ENCODE assay signal across 1 cellular context in the genomic region with DNA sequence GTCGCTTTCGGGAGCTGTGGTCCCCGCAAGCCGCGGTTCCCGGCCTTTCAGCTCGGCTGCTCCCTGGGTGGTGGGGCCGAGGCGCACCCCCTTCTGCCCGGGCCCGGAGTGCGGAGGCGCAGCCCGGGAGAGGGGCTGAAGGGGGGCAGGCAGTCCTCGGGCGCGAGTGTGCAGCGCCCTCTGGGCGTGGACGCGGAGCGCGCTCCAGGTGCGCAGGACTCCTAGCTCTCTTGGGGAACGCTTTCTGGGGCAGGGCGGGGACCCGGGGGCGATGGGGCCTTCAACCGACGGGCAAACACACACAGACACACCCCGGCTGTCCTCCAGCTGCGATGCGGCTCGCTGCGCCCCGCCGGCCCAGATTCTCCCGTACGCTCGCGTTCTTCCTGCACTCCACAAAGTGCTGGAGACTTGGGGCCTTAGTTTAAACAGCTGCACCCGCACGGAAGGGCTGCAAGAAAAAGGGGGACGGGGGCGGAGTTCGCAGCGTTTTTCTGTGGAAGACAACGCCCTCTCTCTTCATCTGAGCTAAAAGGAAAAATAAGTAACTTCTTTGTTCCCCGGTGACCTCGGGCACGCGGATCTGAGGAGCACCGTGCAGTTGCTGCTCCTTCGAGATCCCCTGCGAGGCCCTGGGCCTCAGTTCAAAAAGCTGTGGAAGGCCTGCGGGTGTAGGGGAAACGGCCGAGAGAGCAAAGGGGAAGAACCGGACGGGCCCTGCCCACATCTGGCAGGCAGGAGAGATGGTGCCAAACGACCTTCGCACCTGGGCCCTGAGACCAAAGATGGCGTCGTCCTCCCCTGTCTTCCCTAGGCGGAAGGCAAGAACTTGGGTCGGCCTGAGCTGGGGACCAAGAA.
TF ChIP-seq lines count a peak whose summit lies in the region.

No MANE protein-coding gene starts in this region.

TF ChIP-seq in HepG2, 621 proteins besides CTCF, POLR2A, EP300 and RAD21 (continued from another document and continues in another):
- peak; percentile 84 for TF ChIP-seq HNF4G (IDR thresholded peaks at IDR 0.05; ENCODE audit: borderline replicate concordance, low read depth, low read length)
- peak; percentile 64 for TF ChIP-seq HNF4G (CRISPR knock-in tag; IDR thresholded peaks at IDR 0.05; ENCODE audit: borderline replicate concordance, low read depth)
- TF ChIP-seq MIER2 (CRISPR knock-in tag; IDR thresholded peaks at IDR 0.05): no peak
- no peak for TF ChIP-seq FOSL1 (CRISPR knock-in tag; IDR thresholded peaks at IDR 0.05; ENCODE audit: borderline replicate concordance)
- TF ChIP-seq BORCS8-MEF2B (CRISPR knock-in tag; IDR thresholded peaks at IDR 0.05): peak; percentile 68; the same call in 1 of the 2 replicates
- TF ChIP-seq, protein P1, sequence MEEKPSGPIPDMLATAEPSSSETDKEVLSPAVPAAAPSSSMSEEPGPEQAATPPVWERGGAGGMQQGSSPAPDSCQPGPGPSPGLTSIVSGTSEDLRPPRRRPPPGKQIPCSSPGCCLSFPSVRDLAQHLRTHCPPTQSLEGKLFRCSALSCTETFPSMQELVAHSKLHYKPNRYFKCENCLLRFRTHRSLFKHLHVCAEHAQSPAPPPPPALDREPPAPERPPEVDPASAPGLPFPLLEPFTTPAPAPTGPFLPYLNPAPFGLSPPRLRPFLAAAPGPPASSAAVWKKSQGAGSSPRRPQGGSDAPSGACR (CRISPR knock-in tag; IDR thresholded peaks at IDR 0.05): peak; percentile 45; the same call in 1 of the 2 replicates
- TF ChIP-seq, protein P2, sequence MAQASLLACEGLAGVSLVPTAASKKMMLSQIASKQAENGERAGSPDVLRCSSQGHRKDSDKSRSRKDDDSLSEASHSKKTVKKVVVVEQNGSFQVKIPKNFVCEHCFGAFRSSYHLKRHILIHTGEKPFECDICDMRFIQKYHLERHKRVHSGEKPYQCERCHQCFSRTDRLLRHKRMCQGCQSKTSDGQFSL (CRISPR knock-in tag; IDR thresholded peaks at IDR 0.05): peak; percentile 74
- TF ChIP-seq NR3C1 (CRISPR knock-in tag; IDR thresholded peaks at IDR 0.05): no peak
- peak; percentile 31; the same call in 1 of the 2 replicates for TF ChIP-seq KAT7 (CRISPR knock-in tag; IDR thresholded peaks at IDR 0.05; ENCODE audit: borderline replicate concordance)
- TF ChIP-seq ZFP62 (CRISPR knock-in tag; IDR thresholded peaks at IDR 0.05): no peak
- TF ChIP-seq, protein P3, sequence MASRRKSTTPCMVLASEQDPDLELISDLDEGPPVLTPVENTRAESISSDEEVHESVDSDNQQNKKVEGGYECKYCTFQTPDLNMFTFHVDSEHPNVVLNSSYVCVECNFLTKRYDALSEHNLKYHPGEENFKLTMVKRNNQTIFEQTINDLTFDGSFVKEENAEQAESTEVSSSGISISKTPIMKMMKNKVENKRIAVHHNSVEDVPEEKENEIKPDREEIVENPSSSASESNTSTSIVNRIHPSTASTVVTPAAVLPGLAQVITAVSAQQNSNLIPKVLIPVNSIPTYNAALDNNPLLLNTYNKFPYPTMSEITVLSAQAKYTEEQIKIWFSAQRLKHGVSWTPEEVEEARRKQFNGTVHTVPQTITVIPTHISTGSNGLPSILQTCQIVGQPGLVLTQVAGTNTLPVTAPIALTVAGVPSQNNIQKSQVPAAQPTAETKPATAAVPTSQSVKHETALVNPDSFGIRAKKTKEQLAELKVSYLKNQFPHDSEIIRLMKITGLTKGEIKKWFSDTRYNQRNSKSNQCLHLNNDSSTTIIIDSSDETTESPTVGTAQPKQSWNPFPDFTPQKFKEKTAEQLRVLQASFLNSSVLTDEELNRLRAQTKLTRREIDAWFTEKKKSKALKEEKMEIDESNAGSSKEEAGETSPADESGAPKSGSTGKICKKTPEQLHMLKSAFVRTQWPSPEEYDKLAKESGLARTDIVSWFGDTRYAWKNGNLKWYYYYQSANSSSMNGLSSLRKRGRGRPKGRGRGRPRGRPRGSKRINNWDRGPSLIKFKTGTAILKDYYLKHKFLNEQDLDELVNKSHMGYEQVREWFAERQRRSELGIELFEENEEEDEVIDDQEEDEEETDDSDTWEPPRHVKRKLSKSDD (CRISPR knock-in tag; IDR thresholded peaks at IDR 0.05; ENCODE audit: low read depth): peak; percentile 58
- no peak; the same call in 1 of the 2 replicates for TF ChIP-seq ZNF431 (CRISPR knock-in tag; IDR thresholded peaks at IDR 0.05; ENCODE audit: borderline replicate concordance, low read depth)
- TF ChIP-seq ZNF672 (CRISPR knock-in tag; IDR thresholded peaks at IDR 0.05): no peak
- TF ChIP-seq ZNF83 (CRISPR knock-in tag; IDR thresholded peaks at IDR 0.05; ENCODE audit: borderline replicate concordance): no peak
- TF ChIP-seq GLI4 (CRISPR knock-in tag; IDR thresholded peaks at IDR 0.05; ENCODE audit: borderline replicate concordance): 0 out of 2 replicates have a peak, but pooled peaks have one; percentile 6
- peak; percentile 48 for TF ChIP-seq RBM22 (optimal IDR thresholded peaks at IDR 0.05; ENCODE audit: low read length)
- TF ChIP-seq FOXJ3 (CRISPR knock-in tag; IDR thresholded peaks at IDR 0.05; ENCODE audit: borderline replicate concordance): 0 out of 2 replicates have a peak, but pooled peaks have one; percentile 43
- TF ChIP-seq, protein P4, sequence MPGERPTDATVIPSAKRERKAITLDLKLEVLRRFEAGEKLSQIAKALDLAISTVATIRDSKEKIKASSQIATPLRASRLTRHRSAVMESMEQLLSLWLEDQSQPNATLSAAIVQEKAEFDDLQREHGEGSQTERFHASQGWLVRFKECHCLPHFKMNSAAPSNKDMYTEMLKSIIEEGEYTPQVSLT (CRISPR knock-in tag; IDR thresholded peaks at IDR 0.05; ENCODE audit: borderline replicate concordance, low read depth): no peak
- TF ChIP-seq, protein P5, sequence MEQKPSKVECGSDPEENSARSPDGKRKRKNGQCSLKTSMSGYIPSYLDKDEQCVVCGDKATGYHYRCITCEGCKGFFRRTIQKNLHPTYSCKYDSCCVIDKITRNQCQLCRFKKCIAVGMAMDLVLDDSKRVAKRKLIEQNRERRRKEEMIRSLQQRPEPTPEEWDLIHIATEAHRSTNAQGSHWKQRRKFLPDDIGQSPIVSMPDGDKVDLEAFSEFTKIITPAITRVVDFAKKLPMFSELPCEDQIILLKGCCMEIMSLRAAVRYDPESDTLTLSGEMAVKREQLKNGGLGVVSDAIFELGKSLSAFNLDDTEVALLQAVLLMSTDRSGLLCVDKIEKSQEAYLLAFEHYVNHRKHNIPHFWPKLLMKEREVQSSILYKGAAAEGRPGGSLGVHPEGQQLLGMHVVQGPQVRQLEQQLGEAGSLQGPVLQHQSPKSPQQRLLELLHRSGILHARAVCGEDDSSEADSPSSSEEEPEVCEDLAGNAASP (CRISPR knock-in tag; IDR thresholded peaks at IDR 0.05; ENCODE audit: borderline replicate concordance): peak; percentile 33; the same call in 1 of the 2 replicates
- TF ChIP-seq ZNF337 (CRISPR knock-in tag; IDR thresholded peaks at IDR 0.05; ENCODE audit: borderline replicate concordance, low read depth): 0 out of 2 replicates have a peak, but pooled peaks have one; percentile 43
- peak; percentile 17 for TF ChIP-seq AGO1 (IDR thresholded peaks at IDR 0.05; ENCODE audit: low read depth, low read length, poor library complexity, severe bottlenecking)
- no peak; the same call in none of the 2 replicates for TF ChIP-seq EED (CRISPR knock-in tag; IDR thresholded peaks at IDR 0.05)
- TF ChIP-seq SETDB1 (CRISPR knock-in tag; IDR thresholded peaks at IDR 0.05; ENCODE audit: borderline replicate concordance): no peak
- TF ChIP-seq, protein P6, sequence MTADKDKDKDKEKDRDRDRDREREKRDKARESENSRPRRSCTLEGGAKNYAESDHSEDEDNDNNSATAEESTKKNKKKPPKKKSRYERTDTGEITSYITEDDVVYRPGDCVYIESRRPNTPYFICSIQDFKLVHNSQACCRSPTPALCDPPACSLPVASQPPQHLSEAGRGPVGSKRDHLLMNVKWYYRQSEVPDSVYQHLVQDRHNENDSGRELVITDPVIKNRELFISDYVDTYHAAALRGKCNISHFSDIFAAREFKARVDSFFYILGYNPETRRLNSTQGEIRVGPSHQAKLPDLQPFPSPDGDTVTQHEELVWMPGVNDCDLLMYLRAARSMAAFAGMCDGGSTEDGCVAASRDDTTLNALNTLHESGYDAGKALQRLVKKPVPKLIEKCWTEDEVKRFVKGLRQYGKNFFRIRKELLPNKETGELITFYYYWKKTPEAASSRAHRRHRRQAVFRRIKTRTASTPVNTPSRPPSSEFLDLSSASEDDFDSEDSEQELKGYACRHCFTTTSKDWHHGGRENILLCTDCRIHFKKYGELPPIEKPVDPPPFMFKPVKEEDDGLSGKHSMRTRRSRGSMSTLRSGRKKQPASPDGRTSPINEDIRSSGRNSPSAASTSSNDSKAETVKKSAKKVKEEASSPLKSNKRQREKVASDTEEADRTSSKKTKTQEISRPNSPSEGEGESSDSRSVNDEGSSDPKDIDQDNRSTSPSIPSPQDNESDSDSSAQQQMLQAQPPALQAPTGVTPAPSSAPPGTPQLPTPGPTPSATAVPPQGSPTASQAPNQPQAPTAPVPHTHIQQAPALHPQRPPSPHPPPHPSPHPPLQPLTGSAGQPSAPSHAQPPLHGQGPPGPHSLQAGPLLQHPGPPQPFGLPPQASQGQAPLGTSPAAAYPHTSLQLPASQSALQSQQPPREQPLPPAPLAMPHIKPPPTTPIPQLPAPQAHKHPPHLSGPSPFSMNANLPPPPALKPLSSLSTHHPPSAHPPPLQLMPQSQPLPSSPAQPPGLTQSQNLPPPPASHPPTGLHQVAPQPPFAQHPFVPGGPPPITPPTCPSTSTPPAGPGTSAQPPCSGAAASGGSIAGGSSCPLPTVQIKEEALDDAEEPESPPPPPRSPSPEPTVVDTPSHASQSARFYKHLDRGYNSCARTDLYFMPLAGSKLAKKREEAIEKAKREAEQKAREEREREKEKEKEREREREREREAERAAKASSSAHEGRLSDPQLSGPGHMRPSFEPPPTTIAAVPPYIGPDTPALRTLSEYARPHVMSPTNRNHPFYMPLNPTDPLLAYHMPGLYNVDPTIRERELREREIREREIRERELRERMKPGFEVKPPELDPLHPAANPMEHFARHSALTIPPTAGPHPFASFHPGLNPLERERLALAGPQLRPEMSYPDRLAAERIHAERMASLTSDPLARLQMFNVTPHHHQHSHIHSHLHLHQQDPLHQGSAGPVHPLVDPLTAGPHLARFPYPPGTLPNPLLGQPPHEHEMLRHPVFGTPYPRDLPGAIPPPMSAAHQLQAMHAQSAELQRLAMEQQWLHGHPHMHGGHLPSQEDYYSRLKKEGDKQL (CRISPR knock-in tag; IDR thresholded peaks at IDR 0.05; ENCODE audit: low read depth): no peak
- TF ChIP-seq ZNF781 (CRISPR knock-in tag; IDR thresholded peaks at IDR 0.05; ENCODE audit: borderline replicate concordance, not compliant biosample characterization): peak; percentile 0
- TF ChIP-seq RARG (CRISPR knock-in tag; IDR thresholded peaks at IDR 0.05; ENCODE audit: low read depth): no peak
- TF ChIP-seq ZNF484 (CRISPR knock-in tag; IDR thresholded peaks at IDR 0.05; ENCODE audit: borderline replicate concordance, low read depth): no peak
- TF ChIP-seq NR2F6 (IDR thresholded peaks at IDR 0.05): no peak; the same call in 1 of the 2 replicates
- TF ChIP-seq NR2F6 (CRISPR knock-in tag; IDR thresholded peaks at IDR 0.05): peak; percentile 49; the same call in 1 of the 2 replicates
- no peak for TF ChIP-seq MTA3 (CRISPR knock-in tag; IDR thresholded peaks at IDR 0.05)
- peak; percentile 90; the same call in 1 of the 2 replicates for TF ChIP-seq ZNF724P (CRISPR knock-in tag; IDR thresholded peaks at IDR 0.05; ENCODE audit: borderline replicate concordance)
- TF ChIP-seq ZNF101 (CRISPR knock-in tag; IDR thresholded peaks at IDR 0.05; ENCODE audit: borderline replicate concordance, low read depth): 0 out of 2 replicates have a peak, but pooled peaks have one; percentile 32
- no peak for TF ChIP-seq ZNF383 (CRISPR knock-in tag; IDR thresholded peaks at IDR 0.05; ENCODE audit: borderline replicate concordance)
- no peak for TF ChIP-seq SCMH1 (CRISPR knock-in tag; IDR thresholded peaks at IDR 0.05; ENCODE audit: borderline replicate concordance)
- 0 out of 2 replicates have a peak, but pooled peaks have one; percentile 41 for TF ChIP-seq SMYD3 (CRISPR knock-in tag; IDR thresholded peaks at IDR 0.05)
- no peak for TF ChIP-seq PAF1 (CRISPR knock-in tag; IDR thresholded peaks at IDR 0.05)
- TF ChIP-seq, protein P7, sequence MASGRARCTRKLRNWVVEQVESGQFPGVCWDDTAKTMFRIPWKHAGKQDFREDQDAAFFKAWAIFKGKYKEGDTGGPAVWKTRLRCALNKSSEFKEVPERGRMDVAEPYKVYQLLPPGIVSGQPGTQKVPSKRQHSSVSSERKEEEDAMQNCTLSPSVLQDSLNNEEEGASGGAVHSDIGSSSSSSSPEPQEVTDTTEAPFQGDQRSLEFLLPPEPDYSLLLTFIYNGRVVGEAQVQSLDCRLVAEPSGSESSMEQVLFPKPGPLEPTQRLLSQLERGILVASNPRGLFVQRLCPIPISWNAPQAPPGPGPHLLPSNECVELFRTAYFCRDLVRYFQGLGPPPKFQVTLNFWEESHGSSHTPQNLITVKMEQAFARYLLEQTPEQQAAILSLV (CRISPR knock-in tag; IDR thresholded peaks at IDR 0.05; ENCODE audit: borderline replicate concordance): no peak
- TF ChIP-seq MTA1 (CRISPR knock-in tag; IDR thresholded peaks at IDR 0.05; ENCODE audit: borderline replicate concordance): peak; percentile 72
- TF ChIP-seq ZBTB42 (CRISPR knock-in tag; IDR thresholded peaks at IDR 0.05): peak; percentile 88
- peak; percentile 55 for TF ChIP-seq GATAD1 (CRISPR knock-in tag; IDR thresholded peaks at IDR 0.05)
- TF ChIP-seq, protein P8, sequence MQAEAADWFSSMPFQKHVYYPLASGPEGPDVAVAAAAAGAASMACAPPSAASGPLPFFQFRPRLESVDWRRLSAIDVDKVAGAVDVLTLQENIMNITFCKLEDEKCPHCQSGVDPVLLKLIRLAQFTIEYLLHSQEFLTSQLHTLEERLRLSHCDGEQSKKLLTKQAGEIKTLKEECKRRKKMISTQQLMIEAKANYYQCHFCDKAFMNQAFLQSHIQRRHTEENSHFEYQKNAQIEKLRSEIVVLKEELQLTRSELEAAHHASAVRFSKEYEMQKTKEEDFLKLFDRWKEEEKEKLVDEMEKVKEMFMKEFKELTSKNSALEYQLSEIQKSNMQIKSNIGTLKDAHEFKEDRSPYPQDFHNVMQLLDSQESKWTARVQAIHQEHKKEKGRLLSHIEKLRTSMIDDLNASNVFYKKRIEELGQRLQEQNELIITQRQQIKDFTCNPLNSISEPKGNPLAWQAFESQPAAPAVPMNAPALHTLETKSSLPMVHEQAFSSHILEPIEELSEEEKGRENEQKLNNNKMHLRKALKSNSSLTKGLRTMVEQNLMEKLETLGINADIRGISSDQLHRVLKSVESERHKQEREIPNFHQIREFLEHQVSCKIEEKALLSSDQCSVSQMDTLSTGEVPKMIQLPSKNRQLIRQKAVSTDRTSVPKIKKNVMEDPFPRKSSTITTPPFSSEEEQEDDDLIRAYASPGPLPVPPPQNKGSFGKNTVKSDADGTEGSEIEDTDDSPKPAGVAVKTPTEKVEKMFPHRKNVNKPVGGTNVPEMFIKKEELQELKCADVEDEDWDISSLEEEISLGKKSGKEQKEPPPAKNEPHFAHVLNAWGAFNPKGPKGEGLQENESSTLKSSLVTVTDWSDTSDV (CRISPR knock-in tag; IDR thresholded peaks at IDR 0.05): peak; percentile 24; the same call in 1 of the 2 replicates
